ENCODE assay signal across 8 cellular contexts in the genomic region with DNA sequence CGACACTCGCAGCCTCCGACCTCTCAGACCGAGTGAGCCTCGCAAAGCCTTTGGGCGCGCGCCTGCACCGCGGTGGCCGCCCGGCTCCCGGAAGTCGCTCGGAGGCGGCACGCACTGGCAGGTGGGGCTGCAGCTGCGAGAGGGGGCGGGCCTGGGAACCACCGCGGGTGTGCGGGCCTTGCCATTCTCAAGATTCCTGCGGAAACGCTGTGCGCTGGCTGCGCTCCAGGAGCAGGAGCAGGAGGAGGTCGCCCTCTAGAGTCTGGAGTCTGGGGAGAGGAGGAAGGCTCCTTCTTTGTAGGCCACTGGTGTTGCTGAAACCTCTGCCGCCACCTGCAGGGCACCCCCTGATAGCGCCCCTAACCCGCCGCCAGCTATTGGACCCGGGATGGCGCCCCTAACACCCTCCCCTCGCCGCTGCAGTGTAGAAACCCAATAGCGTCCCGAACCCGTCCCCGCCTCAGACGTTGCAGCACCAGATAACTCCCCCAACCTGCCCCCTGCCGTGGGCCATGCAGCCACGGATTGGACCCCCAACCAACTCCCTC.
DNase-seq lines count a peak whose midpoint lies in the region; ATAC-seq and TF ChIP-seq lines count a peak whose summit lies in the region.
"Not testable (repeated sequence)": the region's sequence is repeated elsewhere in the genome, so short reads cannot be mapped to it uniquely, and the experiment has no call there.

No MANE protein-coding gene starts in this region.

- TF ChIP-seq POLR2A in body of pancreas (IDR thresholded peaks at IDR 0.05), result peak in 1 of 3 donors; percentile 56

- TF ChIP-seq CTCF in AG10803 (conservative IDR thresholded peaks at IDR 0.05; ENCODE audit: low read length) (peak; percentile 6), body of pancreas (IDR thresholded peaks at IDR 0.05) (peak in 6 of 7 experiments; percentile 6 to 55 (median 42))
- TF ChIP-seq CTCF in activated B cell treated with CpG ODN at 0.5 μM for 24 hours (IDR thresholded peaks at IDR 0.05), result not testable (repeated sequence)

- CTCF ChIA-PET in activated B cell treated with CpG ODN at 0.5 μM for 24 hours (lab: Charles Lee), result not testable (repeated sequence)

- H3K27me3 ChIP-seq in body of pancreas, result not testable (repeated sequence)

- intact Hi-C loops in activated B cell treated with CpG ODN at 0.5 μM for 24 hours (cut with micrococcal nuclease); body of pancreas (cut with DNase I): not testable (repeated sequence)

- H3K4me3 Mint-ChIP-seq in activated B cell treated with CpG ODN at 0.5 μM for 24 hours, result not testable (repeated sequence)

- H3K4me3 ChIP-seq in AG10803 (ENCODE audit: low read length), result not testable (repeated sequence)
- peak overlapping the region in 1 of 2 donors; percentile 6 for H3K4me3 ChIP-seq in body of pancreas

- H3K9me3 Mint-ChIP-seq in activated B cell treated with CpG ODN at 0.5 μM for 24 hours, result not testable (repeated sequence)

- DNase-seq in AG10803 (ENCODE audit: low read depth) (peak; percentile 42), NCI-H1930 (lab: John Stamatoyannopoulos, UW) (peak; percentile 0 to 25), body of pancreas (peak; percentile 53 to 88 (median 82)), iris pigment epithelial cell (ENCODE audit: low read depth) (peak; percentile 24)
- not testable (repeated sequence) for DNase-seq in activated B cell treated with CpG ODN at 0.5 μM for 24 hours
- peak; percentile 5 to 58 for DNase-seq in stimulated activated CD4-positive, alpha-beta T cell treated with anti-CD3 and anti-CD28 coated beads, Interleukin-2, amount 100 ng/mL, for 48 hours

- not testable (repeated sequence) for H3K27ac ChIP-seq in body of pancreas

- POLR2A ChIA-PET in activated B cell treated with CpG ODN at 0.5 μM for 24 hours (lab: Charles Lee), result not testable (repeated sequence)

- peak; percentile 93 for ATAC-seq in GM19023 (IDR thresholded peaks at IDR 0.05; ENCODE audit: unreplicated experiment)
- peak; percentile 92 for ATAC-seq in HG03045 (IDR thresholded peaks at IDR 0.05; ENCODE audit: unreplicated experiment)
- ATAC-seq in activated B cell treated with CpG ODN at 0.5 μM for 24 hours (ENCODE audit: low read depth), result peak; percentile 37
- peak; percentile 97 for ATAC-seq in body of pancreas

- H3K4me1 ChIP-seq in body of pancreas, result not testable (repeated sequence)

- not testable (repeated sequence) for H3K36me3 Mint-ChIP-seq in activated B cell treated with CpG ODN at 0.5 μM for 24 hours (ENCODE audit: low read depth)

- H3K4me1 Mint-ChIP-seq in activated B cell treated with CpG ODN at 0.5 μM for 24 hours, result not testable (repeated sequence)

- not testable (repeated sequence) for H3K27me3 Mint-ChIP-seq in activated B cell treated with CpG ODN at 0.5 μM for 24 hours

- H3K27ac Mint-ChIP-seq in activated B cell treated with CpG ODN at 0.5 μM for 24 hours, result not testable (repeated sequence)

- not testable (repeated sequence) for H3K36me3 ChIP-seq in body of pancreas (replicated peaks in 1 of 2; ENCODE audit: insufficient read depth in 1 of 2, low read depth in 2 of 2)

- WGBS in body of pancreas, 2 donors, result 3 to 16% methylated on average over 11 to 35 of the region's 42 CpGs

- H3K9me3 ChIP-seq in body of pancreas, result not testable (repeated sequence)

Comparison
In these comparisons a context has a peak if more than half of its experiments do, and no peak if none do; other contexts are left out.
1. ATAC-seq: peak in every context shown above with its lines; median percentile 97 in body of pancreas; 93 in GM19023; 92 in HG03045; 37 in activated B cell treated with CpG ODN at 0.5 μM for 24 hours.